Comparison of ENCODE assay signal across 15 cellular contexts in the genomic region with DNA sequence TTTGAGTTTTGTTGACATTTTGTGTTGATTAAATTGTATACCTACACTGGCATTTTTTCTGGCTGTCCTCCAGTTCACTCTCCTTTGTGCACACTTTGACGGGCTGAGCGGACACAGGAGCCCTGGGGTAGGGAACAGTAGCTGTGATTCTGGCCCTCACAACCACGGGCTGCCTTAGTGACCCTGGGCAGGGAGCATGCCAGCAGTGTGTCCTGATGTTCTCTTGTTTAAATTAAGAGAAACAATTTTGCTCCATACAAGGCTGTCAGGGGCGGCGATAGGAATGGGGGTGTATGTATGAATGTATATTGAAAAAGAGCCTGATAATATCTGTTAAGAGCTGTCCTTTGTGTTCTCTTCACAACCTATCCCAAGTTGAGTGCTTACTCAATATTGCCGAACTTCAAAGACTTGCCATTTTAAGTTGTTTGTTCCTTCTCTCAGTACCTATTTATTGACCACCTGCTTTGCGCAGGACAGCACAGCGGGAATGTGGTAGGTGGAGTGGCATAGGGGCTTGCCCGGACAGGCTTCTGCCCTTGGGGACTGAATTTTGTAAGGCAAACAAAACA.
DNase-seq lines count a peak whose midpoint lies in the region; ATAC-seq and TF ChIP-seq lines count a peak whose summit lies in the region.
"Had no signal": no experiment of that assay in that cellular context is flagged by ENCODE, and none has a peak within 500 bp of the region (broad histone marks: within the 10 kb centered on the region; RNA-seq: fewer than 3 reads in every experiment).

No MANE protein-coding gene starts in this region.

- TF ChIP-seq EP300 in SK-N-SH (IDR thresholded peaks at IDR 0.05; ENCODE audit: borderline replicate concordance in 1 of 2, low read depth in 1 of 2, low read length in 1 of 2) = no peak

- H3K9me2 ChIP-seq in SK-N-SH = no peaks in the 10 kb centered on the region

- H3K27me3 ChIP-seq in SK-N-SH (ENCODE audit: insufficient read depth) (no peaks in the 10 kb centered on the region), dorsolateral prefrontal cortex (no peaks in the 10 kb centered on the region), thyroid gland (no peaks in the 10 kb centered on the region)
- H3K27me3 ChIP-seq: MG63 had no signal

- no peak for TF ChIP-seq CTCF in SK-N-SH (IDR thresholded peaks at IDR 0.05)
- no peak for TF ChIP-seq CTCF in dorsolateral prefrontal cortex (IDR thresholded peaks at IDR 0.05 in 54 of 56, conservative IDR thresholded peaks at IDR 0.05 in 2 of 56; ENCODE audit: low read depth in 1 of 56, partially characterized antibody in 56 of 56)
- TF ChIP-seq CTCF in thyroid gland (IDR thresholded peaks at IDR 0.05) = no peak

- H2AFZ ChIP-seq in SK-N-SH (ENCODE audit: low read depth) = no peak overlapping the region

- H3K9me3 ChIP-seq in SK-N-SH (no peaks in the 10 kb centered on the region), thyroid gland (no peaks in the 10 kb centered on the region)
- H3K9me3 ChIP-seq: MG63 had no signal

- TF ChIP-seq RAD21 in SK-N-SH (IDR thresholded peaks at IDR 0.05; ENCODE audit: low read length) = no peak

- no peaks in the 10 kb centered on the region for H4K20me1 ChIP-seq in SK-N-SH (ENCODE audit: insufficient read depth)

- H3K4me3 Mint-ChIP-seq in naive B cell = no peak overlapping the region
- H3K4me3 Mint-ChIP-seq: natural killer cell treated with Interleukin-12 subunit alpha and Interleukin-12 subunit beta and Interleukin-15 and Interleukin-18, amount 100 ng/mL, for 72 hours had no signal

- H3K4me1 ChIP-seq in SK-N-SH (ENCODE audit: control insufficient read depth in 1 of 2, insufficient read depth in 2 of 2, low read depth in 1 of 2, low read length in 1 of 2) (peaks cover 0 to 30% of the 10 kb centered on the region in 2 experiments; a peak in 3 of 4 replicates), thyroid gland (peaks cover 19 to 22% of the 10 kb centered on the region in 2 donors)

- H3K27ac Mint-ChIP-seq in naive B cell = peak overlapping the region; percentile 30 to 83 (median 46)

- H3K27me3 Mint-ChIP-seq in naive B cell = no peaks in the 10 kb centered on the region
- H3K27me3 Mint-ChIP-seq: natural killer cell treated with Interleukin-12 subunit alpha and Interleukin-12 subunit beta and Interleukin-15 and Interleukin-18, amount 100 ng/mL, for 72 hours had no signal

- H3K9me3 Mint-ChIP-seq in naive B cell = no peaks in the 10 kb centered on the region
- H3K9me3 Mint-ChIP-seq: natural killer cell treated with Interleukin-12 subunit alpha and Interleukin-12 subunit beta and Interleukin-15 and Interleukin-18, amount 100 ng/mL, for 72 hours had no signal

- peaks cover 23 to 32% (median 26%) of the 10 kb centered on the region in 3 donors for H3K4me1 Mint-ChIP-seq in naive B cell

- H3K9ac ChIP-seq in SK-N-SH = no peak overlapping the region

- H3K79me2 ChIP-seq in SK-N-SH (ENCODE audit: insufficient read depth) = peaks cover 39% of the 10 kb centered on the region; the same call in 1 of the 2 replicates

- TF ChIP-seq POLR2A in thyroid gland (IDR thresholded peaks at IDR 0.05) = no peak

- H3K27ac ChIP-seq in SK-N-SH (ENCODE audit: low read depth in 2 of 2, low read length in 1 of 2) = peak overlapping the region; percentile 6 to 81; a peak in 3 of 4 replicates
- H3K27ac ChIP-seq in dorsolateral prefrontal cortex = peak overlapping the region in 52 of 59 donors; percentile 0 to 80 (median 58)
- peak overlapping the region; percentile 40 to 82 (median 46) for H3K27ac ChIP-seq in thyroid gland
- H3K27ac ChIP-seq: HL-60 had no signal

- H3K36me3 ChIP-seq in SK-N-SH (replicated peaks in 1 of 2; ENCODE audit: control insufficient read depth in 1 of 2, insufficient read depth in 2 of 2, low read length in 1 of 2) (peaks cover 83% of the 10 kb centered on the region in 2 experiments), thyroid gland (peaks cover 31 to 37% of the 10 kb centered on the region in 2 donors)

- intact Hi-C loops in dorsolateral prefrontal cortex (cut with DNase I) = no loop called here
- intact Hi-C loops in thyroid gland (cut with DNase I) = loop anchor here (10.0 kb wide), 1 partner anchor 95 kb away; no protein-coding TSS in a partner anchor

- WGBS in SK-N-SH (ENCODE audit: low lambda C conversion rate) = 90% methylated on average over 9 of the region's 9 CpGs
- WGBS in thyroid gland, 2 donors = 75 to 78% methylated on average over 9 of the region's 9 CpGs

- DNase-seq in SK-N-SH (peak; percentile 38), dorsolateral prefrontal cortex (no peak), naive B cell (no peak), thyroid gland (peak in 1 of 2 donors; percentile 21), AG20443 (ENCODE audit: low spot score) (no peak)
- DNase-seq: ACHN; MG63; NCI-H2227 treated with DMSO at 0.1 percent for 48 hours; stimulated activated naive CD8-positive, alpha-beta T cell treated with anti-CD3 and anti-CD28 coated beads, Interleukin-15, Interleukin-2, amounts not matched to agents 100 U/mL and 50 U/mL, for 24 hours had no signal

- CTCF ChIA-PET in SK-N-SH (lab: Yijun Ruan, JAX) = interaction anchor here (0.9 to 2.0 kb wide), 5 partner anchors 11 to 84 kb away, joined by 3 to 6 read pairs (median 3); no protein-coding TSS in a partner anchor

- ATAC-seq in SK-N-SH treated with all-trans-retinoic acid at 6 μM for 48 hours (no peak), naive B cell (ENCODE audit: low read depth in 2 of 2) (no peak), GM18858 (IDR thresholded peaks at IDR 0.05; ENCODE audit: unreplicated experiment) (no peak), HG03432 (IDR thresholded peaks at IDR 0.05; ENCODE audit: unreplicated experiment) (no peak)
- ATAC-seq: esophagus mucosa; natural killer cell treated with Interleukin-12 subunit alpha and Interleukin-12 subunit beta and Interleukin-15 and Interleukin-18, amount 100 ng/mL, for 72 hours; stimulated activated naive CD8-positive, alpha-beta T cell treated with anti-CD3 and anti-CD28 coated beads, Interleukin-15, Interleukin-2, amounts not matched to agents 100 U/mL and 50 U/mL, for 24 hours had no signal

- POLR2A ChIA-PET in SK-N-SH (lab: Yijun Ruan, JAX) = no interaction called here

- H3K4me3 ChIP-seq in SK-N-SH (ENCODE audit: low read depth in 2 of 2, low read length in 1 of 2) (no peak overlapping the region), dorsolateral prefrontal cortex (no peak overlapping the region), thyroid gland (replicated peaks in 1 of 3) (no peak overlapping the region)
- H3K4me3 ChIP-seq: MG63 had no signal

- H3K36me3 Mint-ChIP-seq in naive B cell = peaks cover 43 to 57% of the 10 kb centered on the region in 2 donors

- H3K4me2 ChIP-seq in SK-N-SH = no peak overlapping the region

- H3F3A ChIP-seq in SK-N-SH (replicated peaks; ENCODE audit: insufficient read depth) = no peaks in the 10 kb centered on the region

TF ChIP-seq in SK-N-SH, 30 proteins besides CTCF, POLR2A, EP300 and RAD21:
- TF ChIP-seq YY1 (IDR thresholded peaks at IDR 0.05; ENCODE audit: low read depth) = no peak
- no peak for TF ChIP-seq NRF1 (IDR thresholded peaks at IDR 0.05; ENCODE audit: low read depth, low read length)
- no peak for TF ChIP-seq ELF1 (IDR thresholded peaks at IDR 0.05)

TF ChIP-seq in SK-N-SH treated with all-trans-retinoic acid at 6 μM for 48 hours, 23 proteins besides CTCF, POLR2A, EP300 and RAD21 (continues in another document):
- TF ChIP-seq, protein P1, sequence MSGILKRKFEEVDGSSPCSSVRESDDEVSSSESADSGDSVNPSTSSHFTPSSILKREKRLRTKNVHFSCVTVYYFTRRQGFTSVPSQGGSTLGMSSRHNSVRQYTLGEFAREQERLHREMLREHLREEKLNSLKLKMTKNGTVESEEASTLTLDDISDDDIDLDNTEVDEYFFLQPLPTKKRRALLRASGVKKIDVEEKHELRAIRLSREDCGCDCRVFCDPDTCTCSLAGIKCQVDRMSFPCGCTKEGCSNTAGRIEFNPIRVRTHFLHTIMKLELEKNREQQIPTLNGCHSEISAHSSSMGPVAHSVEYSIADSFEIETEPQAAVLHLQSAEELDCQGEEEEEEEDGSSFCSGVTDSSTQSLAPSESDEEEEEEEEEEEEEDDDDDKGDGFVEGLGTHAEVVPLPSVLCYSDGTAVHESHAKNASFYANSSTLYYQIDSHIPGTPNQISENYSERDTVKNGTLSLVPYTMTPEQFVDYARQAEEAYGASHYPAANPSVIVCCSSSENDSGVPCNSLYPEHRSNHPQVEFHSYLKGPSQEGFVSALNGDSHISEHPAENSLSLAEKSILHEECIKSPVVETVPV (CRISPR knock-in tag; IDR thresholded peaks at IDR 0.05) = no peak
- TF ChIP-seq PPARA (CRISPR knock-in tag; IDR thresholded peaks at IDR 0.05; ENCODE audit: borderline replicate concordance) (no peak), ZFP3 (CRISPR knock-in tag; IDR thresholded peaks at IDR 0.05) (no peak), ESRRG (CRISPR knock-in tag; IDR thresholded peaks at IDR 0.05) (no peak), ZFP30 (CRISPR knock-in tag; IDR thresholded peaks at IDR 0.05) (no peak), ZNF70 (CRISPR knock-in tag; IDR thresholded peaks at IDR 0.05) (no peak)
- TF ChIP-seq, protein P2, sequence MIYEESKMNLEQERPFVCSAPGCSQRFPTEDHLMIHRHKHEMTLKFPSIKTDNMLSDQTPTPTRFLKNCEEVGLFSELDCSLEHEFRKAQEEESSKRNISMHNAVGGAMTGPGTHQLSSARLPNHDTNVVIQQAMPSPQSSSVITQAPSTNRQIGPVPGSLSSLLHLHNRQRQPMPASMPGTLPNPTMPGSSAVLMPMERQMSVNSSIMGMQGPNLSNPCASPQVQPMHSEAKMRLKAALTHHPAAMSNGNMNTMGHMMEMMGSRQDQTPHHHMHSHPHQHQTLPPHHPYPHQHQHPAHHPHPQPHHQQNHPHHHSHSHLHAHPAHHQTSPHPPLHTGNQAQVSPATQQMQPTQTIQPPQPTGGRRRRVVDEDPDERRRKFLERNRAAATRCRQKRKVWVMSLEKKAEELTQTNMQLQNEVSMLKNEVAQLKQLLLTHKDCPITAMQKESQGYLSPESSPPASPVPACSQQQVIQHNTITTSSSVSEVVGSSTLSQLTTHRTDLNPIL (CRISPR knock-in tag; IDR thresholded peaks at IDR 0.05; ENCODE audit: low read depth) = no peak
- TF ChIP-seq, protein P3, sequence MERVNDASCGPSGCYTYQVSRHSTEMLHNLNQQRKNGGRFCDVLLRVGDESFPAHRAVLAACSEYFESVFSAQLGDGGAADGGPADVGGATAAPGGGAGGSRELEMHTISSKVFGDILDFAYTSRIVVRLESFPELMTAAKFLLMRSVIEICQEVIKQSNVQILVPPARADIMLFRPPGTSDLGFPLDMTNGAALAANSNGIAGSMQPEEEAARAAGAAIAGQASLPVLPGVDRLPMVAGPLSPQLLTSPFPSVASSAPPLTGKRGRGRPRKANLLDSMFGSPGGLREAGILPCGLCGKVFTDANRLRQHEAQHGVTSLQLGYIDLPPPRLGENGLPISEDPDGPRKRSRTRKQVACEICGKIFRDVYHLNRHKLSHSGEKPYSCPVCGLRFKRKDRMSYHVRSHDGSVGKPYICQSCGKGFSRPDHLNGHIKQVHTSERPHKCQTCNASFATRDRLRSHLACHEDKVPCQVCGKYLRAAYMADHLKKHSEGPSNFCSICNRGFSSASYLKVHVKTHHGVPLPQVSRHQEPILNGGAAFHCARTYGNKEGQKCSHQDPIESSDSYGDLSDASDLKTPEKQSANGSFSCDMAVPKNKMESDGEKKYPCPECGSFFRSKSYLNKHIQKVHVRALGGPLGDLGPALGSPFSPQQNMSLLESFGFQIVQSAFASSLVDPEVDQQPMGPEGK (CRISPR knock-in tag; IDR thresholded peaks at IDR 0.05; ENCODE audit: borderline replicate concordance) = no peak
